28 cellular contexts compared by ENCODE assay signal in the genomic region with DNA sequence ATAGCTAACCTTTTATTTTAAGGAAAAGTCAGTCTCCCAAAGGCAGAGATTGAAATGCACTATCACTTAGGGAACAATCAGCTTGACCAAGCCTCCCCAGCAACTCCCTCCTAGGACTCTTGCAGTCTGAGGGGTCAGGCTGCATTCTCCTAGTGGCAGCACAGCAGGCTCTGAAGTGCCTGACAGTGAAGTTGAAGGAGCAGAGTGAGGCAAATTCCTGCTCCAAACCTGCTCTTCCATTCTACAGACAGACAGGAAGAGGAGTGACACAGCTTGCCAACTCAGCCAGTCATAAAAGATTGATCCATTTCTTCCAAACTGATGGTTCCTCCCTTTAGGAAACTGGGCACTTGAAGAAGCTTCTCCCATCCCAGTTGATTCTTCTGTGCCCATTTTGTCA. TPM values are rescaled to one million over a fixed set of nuclear protein-coding genes. Genes with fewer than 3 reads are reported as not detected.
DNase-seq lines count a peak whose midpoint lies in the region; ATAC-seq, FAIRE-seq and TF ChIP-seq lines count a peak whose summit lies in the region.
"Had no signal": no experiment of that assay in that cellular context is flagged by ENCODE, and none has a peak within 500 bp of the region (broad histone marks: within the 10 kb centered on the region; RNA-seq: fewer than 3 reads in every experiment).

No MANE protein-coding gene starts in this region.

- H3K36me3 Mint-ChIP-seq in activated CD8-positive, alpha-beta memory T cell treated with anti-CD3 and anti-CD28 coated beads, Interleukin-2, amount 10 ng/mL, durations not matched to agents 7 days and 5 days: no peaks in the 10 kb centered on the region
- no peaks in the 10 kb centered on the region for H3K36me3 Mint-ChIP-seq in type B pancreatic cell

- H3K27me3 Mint-ChIP-seq in activated CD8-positive, alpha-beta memory T cell treated with anti-CD3 and anti-CD28 coated beads, Interleukin-2, amount 10 ng/mL, durations not matched to agents 7 days and 5 days: peaks cover 14% of the 10 kb centered on the region
- peaks cover 5% of the 10 kb centered on the region for H3K27me3 Mint-ChIP-seq in type B pancreatic cell
- H3K27me3 Mint-ChIP-seq: CD4-positive, alpha-beta T cell had no signal

- no peak for ATAC-seq in activated CD8-positive, alpha-beta memory T cell treated with anti-CD3 and anti-CD28 coated beads, Interleukin-2, amount 10 ng/mL, durations not matched to agents 7 days and 5 days
- ATAC-seq in esophagus mucosa: peak; percentile 36
- ATAC-seq: body of pancreas had no signal

- no peak for TF ChIP-seq CTCF in type B pancreatic cell (conservative IDR thresholded peaks at IDR 0.05)

- H3K27ac Mint-ChIP-seq in activated CD8-positive, alpha-beta memory T cell treated with anti-CD3 and anti-CD28 coated beads, Interleukin-2, amount 10 ng/mL, durations not matched to agents 7 days and 5 days: no peak overlapping the region
- peak overlapping the region; percentile 24 for H3K27ac Mint-ChIP-seq in type B pancreatic cell
- H3K27ac Mint-ChIP-seq: activated CD4-positive, alpha-beta T cell treated with anti-CD3 and anti-CD28 coated beads, Interleukin-2, amount 10 ng/mL, durations not matched to agents 7 days and 5 days; activated naive CD4-positive, alpha-beta T cell treated with anti-CD3 and anti-CD28 coated beads for 36 hours; CD4-positive, alpha-beta T cell; progenitor cell of endocrine pancreas had no signal

- FAIRE-seq in HTR-8/SVneo (lab: Jason Lieb, UNC): no peak
- FAIRE-seq: D721Med had no signal

- DNase-seq in activated CD8-positive, alpha-beta memory T cell treated with anti-CD3 and anti-CD28 coated beads, Interleukin-2, amount 10 ng/mL, durations not matched to agents 7 days and 5 days: peak; percentile 11
- no peak for DNase-seq in activated CD8-positive, alpha-beta memory T cell treated with anti-CD3 and anti-CD28 coated beads, Interleukin-2, amount 50 U/mL, for 48 hours
- peak; percentile 21 for DNase-seq in RKO (ENCODE audit: low spot score)
- no peak for DNase-seq in type B pancreatic cell (ENCODE audit: extremely low spot score, unreplicated experiment)
- no peak for DNase-seq in nucleus accumbens (lab: John Stamatoyannopoulos, UW)
- DNase-seq in HTR-8/SVneo (ENCODE audit: insufficient read length, low spot score): no peak
- DNase-seq in NCI-H226: no peak
- DNase-seq: activated CD4-positive, alpha-beta T cell treated with anti-CD3 and anti-CD28 coated beads, Interleukin-2, amount 10 ng/mL, durations not matched to agents 7 days and 5 days; activated naive CD4-positive, alpha-beta T cell treated with anti-CD3 and anti-CD28 coated beads for 36 hours; adrenal gland; body of pancreas; CD4-positive, alpha-beta T cell; cerebellar nuclear complex; glutamatergic neuron; GOT3; KG1; MM.1S; NCI-H1436 treated with DMSO at 0.1 percent for 48 hours; NCI-H446; NCI-H82; Right ventricle myocardium superior; stimulated activated naive CD4-positive, alpha-beta T cell treated with Interleukin-2 at 50 U/mL for 16 hours; SW 1271; T-helper 9 cell; WERI-Rb-1 had no signal

- H3K4me1 Mint-ChIP-seq in activated CD8-positive, alpha-beta memory T cell treated with anti-CD3 and anti-CD28 coated beads, Interleukin-2, amount 10 ng/mL, durations not matched to agents 7 days and 5 days: peaks cover 26% of the 10 kb centered on the region
- H3K4me1 Mint-ChIP-seq in type B pancreatic cell (ENCODE audit: unreplicated experiment): peaks cover 25% of the 10 kb centered on the region

- CTCF ChIA-PET in activated CD8-positive, alpha-beta memory T cell treated with anti-CD3 and anti-CD28 coated beads, Interleukin-2, amount 10 ng/mL, durations not matched to agents 7 days and 5 days (lab: Charles Lee): no interaction called here

- H3K4me3 Mint-ChIP-seq in activated CD8-positive, alpha-beta memory T cell treated with anti-CD3 and anti-CD28 coated beads, Interleukin-2, amount 10 ng/mL, durations not matched to agents 7 days and 5 days: no peak overlapping the region
- no peak overlapping the region for H3K4me3 Mint-ChIP-seq in type B pancreatic cell
- H3K4me3 Mint-ChIP-seq: activated CD4-positive, alpha-beta T cell treated with anti-CD3 and anti-CD28 coated beads, Interleukin-2, amount 10 ng/mL, durations not matched to agents 7 days and 5 days; activated naive CD4-positive, alpha-beta T cell treated with anti-CD3 and anti-CD28 coated beads for 36 hours; CD4-positive, alpha-beta T cell had no signal

- H3K9me3 Mint-ChIP-seq in activated CD8-positive, alpha-beta memory T cell treated with anti-CD3 and anti-CD28 coated beads, Interleukin-2, amount 10 ng/mL, durations not matched to agents 7 days and 5 days (ENCODE audit: low read depth): no peaks in the 10 kb centered on the region
- H3K9me3 Mint-ChIP-seq in type B pancreatic cell: no peaks in the 10 kb centered on the region
- H3K9me3 Mint-ChIP-seq: activated CD4-positive, alpha-beta T cell treated with anti-CD3 and anti-CD28 coated beads, Interleukin-2, amount 10 ng/mL, durations not matched to agents 7 days and 5 days; activated naive CD4-positive, alpha-beta T cell treated with anti-CD3 and anti-CD28 coated beads for 36 hours; CD4-positive, alpha-beta T cell had no signal

RNA-seq across cellular contexts. Expression of gene SMAD3, which starts 43.9 kb away (rescaled TPM):
- total RNA-seq in activated CD8-positive, alpha-beta memory T cell treated with anti-CD3 and anti-CD28 coated beads, Interleukin-2, amount 10 ng/mL, durations not matched to agents 7 days and 5 days: 10 to 100 TPM; 87.1 to 88.0 TPM
- total RNA-seq in esophagus mucosa: 35.6 TPM
- 52.0 and 59.0 TPM in 2 replicates for total RNA-seq in type B pancreatic cell (ENCODE audit: low replicate concordance)

Comparison
In these comparisons a context has a peak if more than half of its experiments do, and no peak if none do; other contexts are left out.
1. DNase-seq: peak in activated CD8-positive, alpha-beta memory T cell treated with anti-CD3 and anti-CD28 coated beads, Interleukin-2, amount 10 ng/mL, durations not matched to agents 7 days and 5 days (single experiment) and RKO (single experiment); none in activated CD8-positive, alpha-beta memory T cell treated with anti-CD3 and anti-CD28 coated beads, Interleukin-2, amount 50 U/mL, for 48 hours (single experiment), type B pancreatic cell (single experiment), nucleus accumbens (0 of 56), HTR-8/SVneo (single experiment) and NCI-H226 (single experiment).